In genomic region chr14:59037620-59038019, GRCh38 we compare ENCODE assay signal across 35 cellular contexts.
DNase-seq lines count a peak whose midpoint lies in the region; ATAC-seq, FAIRE-seq and TF ChIP-seq lines count a peak whose summit lies in the region.
"Had no signal": no experiment of that assay in that cellular context is flagged by ENCODE, and none has a peak within 500 bp of the region (broad histone marks: within the 10 kb centered on the region; RNA-seq: fewer than 3 reads in every experiment).

No MANE protein-coding gene starts in this region.

- peaks cover 0 to 4% (median 4%) of the 10 kb centered on the region in 3 donors for H3K9me3 Mint-ChIP-seq in T-cell
- H3K9me3 Mint-ChIP-seq: CD14-positive monocyte; CD4-positive, alpha-beta T cell had no signal

- no peak overlapping the region for H3K4me3 Mint-ChIP-seq in T-cell
- H3K4me3 Mint-ChIP-seq: B cell; CD14-positive monocyte; CD4-positive, alpha-beta memory T cell; CD4-positive, alpha-beta T cell; CD4-positive, CD25-positive, alpha-beta regulatory T cell; CD8-positive, alpha-beta memory T cell; CD8-positive, alpha-beta T cell had no signal

- DNase-seq in HepG2 (ENCODE audit: low spot score) (no peak), right lobe of liver (no peak), HEK293T (ENCODE audit: extremely low spot score) (no peak), GM12878 (ENCODE audit: low read depth, low spot score) (no peak), K562 (ENCODE audit: extremely low read depth in 1 of 4, low spot score in 3 of 4) (no peak), cerebellum (ENCODE audit: low spot score) (no peak), T-cell (no peak), DMS53 treated with DMSO at 0.1 percent for 48 hours (lab: John Stamatoyannopoulos, UW; ENCODE audit: unreplicated experiment) (no peak)
- DNase-seq: 8988T; ACHN; AML-193; BE2C; C1 segment of cervical spinal cord; Caco-2; Calu3; CD4-positive, alpha-beta memory T cell; CD4-positive, alpha-beta T cell; CD4-positive, CD25-positive, alpha-beta regulatory T cell; CD8-positive, alpha-beta memory T cell; COR-L47; DMS 273 treated with DMSO at 0.1 percent for 48 hours; DMS153; DMS53; DND-41; EL had no signal

- H2AFZ ChIP-seq in HepG2 (ENCODE audit: low read length) (no peak overlapping the region), GM12878 (ENCODE audit: control insufficient read depth, low read depth, low read length) (no peak overlapping the region), K562 (ENCODE audit: low read depth, low read length) (no peak overlapping the region)

- no peak for FAIRE-seq in HepG2 (lab: Jason Lieb, UNC)
- no peak for FAIRE-seq in GM12878 (lab: Jason Lieb, UNC)
- FAIRE-seq in K562 (lab: Jason Lieb, UNC) = no peak
- FAIRE-seq: A204.1, A549, D721Med had no signal

- TF ChIP-seq POLR2A in HepG2 (IDR thresholded peaks at IDR 0.05; ENCODE audit: insufficient read depth in 1 of 2, low read depth in 2 of 2, low read length in 2 of 2) (no peak), right lobe of liver (IDR thresholded peaks at IDR 0.05) (no peak), GM12878 (IDR thresholded peaks at IDR 0.05; ENCODE audit: low read depth, low read length) (no peak), K562 (conservative IDR thresholded peaks at IDR 0.05) (no peak)

- no peaks in the 10 kb centered on the region for H3K36me3 Mint-ChIP-seq in T-cell
- H3K36me3 Mint-ChIP-seq: CD14-positive monocyte; CD4-positive, alpha-beta memory T cell; CD4-positive, CD25-positive, alpha-beta regulatory T cell; CD8-positive, alpha-beta memory T cell; CD8-positive, alpha-beta T cell had no signal

- under 1% methylated on average over 4 of the region's 4 CpGs for WGBS in HepG2 (ENCODE audit: low lambda C conversion rate)
- 65% methylated on average over 4 of the region's 4 CpGs for WGBS in right lobe of liver (ENCODE audit: insufficient coverage, low coverage, low lambda C conversion rate, missing lambda C conversion rate)
- 19% methylated on average over 4 of the region's 4 CpGs for WGBS in GM12878 (ENCODE audit: insufficient coverage, insufficient replicate concordance, low lambda C conversion rate, missing lambda C conversion rate)
- WGBS in K562 (ENCODE audit: insufficient coverage, low coverage, missing lambda C conversion rate) = 0% methylated on average over 4 of the region's 4 CpGs

- H3K4me1 Mint-ChIP-seq in T-cell = no peaks in the 10 kb centered on the region
- H3K4me1 Mint-ChIP-seq: B cell; CD14-positive monocyte; CD4-positive, alpha-beta memory T cell; CD4-positive, CD25-positive, alpha-beta regulatory T cell; CD8-positive, alpha-beta memory T cell had no signal

- POLR2A ChIA-PET in HepG2 (lab: Yijun Ruan, JAX) (no interaction called here), HEK293T (lab: Yijun Ruan, JAX) (no interaction called here), GM12878 (lab: Charles Lee) (no interaction called here), K562 (lab: Yijun Ruan, JAX) (no interaction called here), T-cell (lab: Charles Lee) (no interaction called here)

- in situ Hi-C loops in HepG2 (cut with HindIII; ENCODE audit: extremely low pct_ligation_motif_present, low pct_unique_long_range_greater_than_20kb) (no loop called here), GM12878 (cut with MboI) (no loop called here), K562 (cut with MboI) (no loop called here)

- intact Hi-C loops in HepG2 (cut with micrococcal nuclease; ENCODE audit: unreplicated experiment) = no loop called here
- intact Hi-C loops in right lobe of liver (cut with DNase I) = loop anchor here in 1 of 2 donors (10.0 kb wide), 1 partner anchor 403 kb away; the partner anchor contains the start of gene DACT1
- intact Hi-C loops in GM12878 (cut with micrococcal nuclease; ENCODE audit: unreplicated experiment) = no loop called here
- intact Hi-C loops in K562 (cut with micrococcal nuclease) = no loop called here

- CTCF ChIA-PET in HepG2 (lab: Yijun Ruan, JAX; ENCODE audit: low intra/inter-chr PET ratio, low total read pairs) = no interaction called here
- CTCF ChIA-PET in HEK293T (lab: Yijun Ruan, JAX) = no interaction called here
- CTCF ChIA-PET in GM12878 (lab: Yijun Ruan, JAX) = interaction anchor here (0.9 to 1.6 kb wide), 3 partner anchors 13 to 540 kb away, joined by 3 to 6 read pairs (median 3); no protein-coding TSS in a partner anchor
- CTCF ChIA-PET in K562 (lab: Yijun Ruan, JAX; ENCODE audit: low intra/inter-chr PET ratio) = no interaction called here
- CTCF ChIA-PET in T-cell (lab: Charles Lee) = no interaction called here

- SMC1A ChIA-PET in GM12878 (lab: Charles Lee; ENCODE audit: uncharacterized antibody, unreplicated experiment) = interaction anchor here (1.4 kb wide), 1 partner anchor 14 kb away, joined by 4 read pairs; no protein-coding TSS in a partner anchor

- H3K9me3 ChIP-seq in HepG2 (ENCODE audit: low read length) = no peaks in the 10 kb centered on the region
- H3K9me3 ChIP-seq in right lobe of liver = no peaks in the 10 kb centered on the region
- H3K9me3 ChIP-seq in GM12878 (replicated peaks; ENCODE audit: control insufficient read depth, insufficient read depth, low read length) = no peaks in the 10 kb centered on the region
- no peaks in the 10 kb centered on the region for H3K9me3 ChIP-seq in K562 (replicated peaks; ENCODE audit: control insufficient read depth, insufficient read depth, low read depth, low read length)
- H3K9me3 ChIP-seq: A549; BE2C; BLaER1; BLaER1 treated with 17β-estradiol and CSF1 and Interleukin-3, amounts not matched to agents 10 nM and 100 nM; Caco-2 had no signal

- no peak overlapping the region for H3K4me3 ChIP-seq in HepG2 (replicated peaks in 1 of 3; ENCODE audit: insufficient read depth in 1 of 3, low read depth in 2 of 3, low read length in 3 of 3)
- no peak overlapping the region for H3K4me3 ChIP-seq in right lobe of liver
- no peak overlapping the region for H3K4me3 ChIP-seq in GM12878
- H3K4me3 ChIP-seq in K562 = no peak overlapping the region
- H3K4me3 ChIP-seq: A549; BLaER1; BLaER1 treated with 17β-estradiol and CSF1 and Interleukin-3, amounts not matched to agents 10 nM and 100 nM had no signal

- H3K9me1 ChIP-seq in K562 (ENCODE audit: control insufficient read depth, insufficient read depth, low read length) = no peaks in the 10 kb centered on the region

- no peaks in the 10 kb centered on the region for H3K79me2 ChIP-seq in HepG2 (ENCODE audit: insufficient read depth, low read length)
- H3K79me2 ChIP-seq in GM12878 (ENCODE audit: control insufficient read depth, insufficient read depth, low read length) = no peaks in the 10 kb centered on the region
- no peaks in the 10 kb centered on the region for H3K79me2 ChIP-seq in K562 (ENCODE audit: control insufficient read depth, insufficient read depth, low read length)

- H3K4me2 ChIP-seq in HepG2 (ENCODE audit: low read depth, low read length) = no peak overlapping the region
- H3K4me2 ChIP-seq in GM12878 (ENCODE audit: control insufficient read depth, insufficient read depth) = no peak overlapping the region
- no peak overlapping the region for H3K4me2 ChIP-seq in K562 (ENCODE audit: insufficient read depth, low read length)
- H3K4me2 ChIP-seq: A549; BLaER1; BLaER1 treated with 17β-estradiol and CSF1 and Interleukin-3, amounts not matched to agents 10 nM and 100 nM had no signal

- H4K20me1 ChIP-seq in HepG2 (ENCODE audit: insufficient read depth, low read length) = no peaks in the 10 kb centered on the region
- no peaks in the 10 kb centered on the region for H4K20me1 ChIP-seq in GM12878 (ENCODE audit: control insufficient read depth, insufficient read depth)
- no peaks in the 10 kb centered on the region for H4K20me1 ChIP-seq in K562 (replicated peaks; ENCODE audit: control insufficient read depth, insufficient read depth, low read length)
- H4K20me1 ChIP-seq: BLaER1; BLaER1 treated with 17β-estradiol and CSF1 and Interleukin-3, amounts not matched to agents 10 nM and 100 nM had no signal

- TF ChIP-seq CTCF in HepG2 (CRISPR knock-in tag; IDR thresholded peaks at IDR 0.05) (no peak), right lobe of liver (IDR thresholded peaks at IDR 0.05) (no peak), GM12878 (IDR thresholded peaks at IDR 0.05 in 2 of 3, conservative IDR thresholded peaks at IDR 0.05 in 1 of 3; ENCODE audit: control insufficient read depth in 2 of 3, extremely low read depth in 1 of 3, insufficient read depth in 1 of 3, low read depth in 3 of 3, low read length in 3 of 3) (no peak), K562 (IDR thresholded peaks at IDR 0.05 in 2 of 3, conservative IDR thresholded peaks at IDR 0.05 in 1 of 3; ENCODE audit: insufficient read depth in 2 of 3, low read depth in 1 of 3, low read length in 3 of 3) (no peak)

- H3K27ac ChIP-seq in HepG2 (ENCODE audit: extremely low read length, insufficient read depth, low read length) = no peak overlapping the region
- no peak overlapping the region for H3K27ac ChIP-seq in right lobe of liver
- H3K27ac ChIP-seq in GM12878 (ENCODE audit: control insufficient read depth, insufficient read depth) = no peak overlapping the region
- H3K27ac ChIP-seq in K562 (ENCODE audit: extremely low read depth, low read depth, low read length) = no peak overlapping the region
- H3K27ac ChIP-seq: 22Rv1; A549; BLaER1; BLaER1 treated with 17β-estradiol and CSF1 and Interleukin-3, amounts not matched to agents 10 nM and 100 nM; C4-2B had no signal

- TF ChIP-seq RAD21 in HepG2 (CRISPR knock-in tag; IDR thresholded peaks at IDR 0.05) (no peak), GM12878 (IDR thresholded peaks at IDR 0.05; ENCODE audit: insufficient read depth, low read depth, low read length) (no peak), K562 (CRISPR knock-in tag; conservative IDR thresholded peaks at IDR 0.05 in 1 of 2, IDR thresholded peaks at IDR 0.05 in 1 of 2) (no peak)

- ATAC-seq in HepG2 (no peak), right lobe of liver (no peak), GM12878 (no peak), K562 (no peak), T-cell (replicated peaks in 1 of 4) (no peak)
- ATAC-seq: A549; CD8-positive, alpha-beta T cell had no signal

- RAD21 ChIA-PET in GM12878 (lab: Charles Lee; ENCODE audit: unreplicated experiment) = no interaction called here

- no peak overlapping the region for H3K27ac Mint-ChIP-seq in T-cell
- H3K27ac Mint-ChIP-seq: B cell; CD14-positive monocyte; CD4-positive, alpha-beta memory T cell; CD4-positive, alpha-beta T cell; CD4-positive, CD25-positive, alpha-beta regulatory T cell; CD8-positive, alpha-beta memory T cell; CD8-positive, alpha-beta T cell had no signal

- H3K27me3 Mint-ChIP-seq in T-cell = no peaks in the 10 kb centered on the region
- H3K27me3 Mint-ChIP-seq: CD4-positive, CD25-positive, alpha-beta regulatory T cell had no signal

- H3K4me1 ChIP-seq in HepG2 (ENCODE audit: insufficient read depth, low read length) = no peaks in the 10 kb centered on the region
- H3K4me1 ChIP-seq in right lobe of liver = no peaks in the 10 kb centered on the region
- H3K4me1 ChIP-seq in GM12878 (ENCODE audit: control insufficient read depth, insufficient read depth, low read length) = no peaks in the 10 kb centered on the region
- no peaks in the 10 kb centered on the region for H3K4me1 ChIP-seq in K562 (replicated peaks in 1 of 2; ENCODE audit: control insufficient read depth in 2 of 2, insufficient read depth in 2 of 2, low read length in 2 of 2)
- H3K4me1 ChIP-seq: A549, BE2C, Caco-2 had no signal

- TF ChIP-seq EP300 in HepG2 (IDR thresholded peaks at IDR 0.05; ENCODE audit: low read depth in 2 of 2, low read length in 2 of 2) (no peak), HepG2 (CRISPR knock-in tag; IDR thresholded peaks at IDR 0.05; ENCODE audit: borderline replicate concordance) (no peak), GM12878 (IDR thresholded peaks at IDR 0.05; ENCODE audit: borderline replicate concordance in 1 of 2, control insufficient read depth in 1 of 2, low read depth in 2 of 2, low read length in 2 of 2) (no peak), K562 (IDR thresholded peaks at IDR 0.05; ENCODE audit: low read length) (no peak)

- BruUV-seq in HepG2 (replicated peaks; lab: Mats Ljungman, UMichigan) (no TSS peak), GM12878 (replicated peaks; lab: Mats Ljungman, UMichigan) (no TSS peak), K562 (replicated peaks; lab: Mats Ljungman, UMichigan) (no TSS peak)

- H3K36me3 ChIP-seq in HepG2 (replicated peaks in 1 of 2; ENCODE audit: control insufficient read depth in 1 of 2, insufficient read depth in 2 of 2, low read length in 2 of 2) = no peaks in the 10 kb centered on the region
- H3K36me3 ChIP-seq in right lobe of liver = no peaks in the 10 kb centered on the region
- H3K36me3 ChIP-seq in GM12878 (ENCODE audit: control insufficient read depth in 2 of 2, insufficient read depth in 2 of 2, low read length in 1 of 2) = no peaks in the 10 kb centered on the region
- H3K36me3 ChIP-seq in K562 (ENCODE audit: control insufficient read depth, insufficient read depth, low read length) = no peaks in the 10 kb centered on the region
- H3K36me3 ChIP-seq: BE2C; BLaER1; BLaER1 treated with 17β-estradiol and CSF1 and Interleukin-3, amounts not matched to agents 10 nM and 100 nM had no signal

- H3K27me3 ChIP-seq in HepG2 (ENCODE audit: control insufficient read depth in 1 of 2, insufficient read depth in 2 of 2, low read length in 2 of 2) = no peaks in the 10 kb centered on the region
- no peaks in the 10 kb centered on the region for H3K27me3 ChIP-seq in right lobe of liver
- H3K27me3 ChIP-seq in GM12878 (replicated peaks in 1 of 2; ENCODE audit: control insufficient read depth in 2 of 2, insufficient read depth in 2 of 2, low read length in 1 of 2) = no peaks in the 10 kb centered on the region
- H3K27me3 ChIP-seq in K562 (ENCODE audit: control insufficient read depth in 2 of 2, insufficient read depth in 2 of 2, low read length in 2 of 2) = no peaks in the 10 kb centered on the region
- H3K27me3 ChIP-seq: BE2C; BLaER1; BLaER1 treated with 17β-estradiol and CSF1 and Interleukin-3, amounts not matched to agents 10 nM and 100 nM had no signal

- H3K9ac ChIP-seq in HepG2 (ENCODE audit: insufficient read depth, low read depth, low read length) (no peak overlapping the region), GM12878 (ENCODE audit: control insufficient read depth, insufficient read depth, low read length) (no peak overlapping the region), K562 (ENCODE audit: insufficient read depth in 1 of 2, low read depth in 2 of 2, low read length in 2 of 2) (no peak overlapping the region)
- H3K9ac ChIP-seq: BLaER1; BLaER1 treated with 17β-estradiol and CSF1 and Interleukin-3, amounts not matched to agents 10 nM and 100 nM had no signal
